ENCODE assay signal across 25 cellular contexts in the genomic region with DNA sequence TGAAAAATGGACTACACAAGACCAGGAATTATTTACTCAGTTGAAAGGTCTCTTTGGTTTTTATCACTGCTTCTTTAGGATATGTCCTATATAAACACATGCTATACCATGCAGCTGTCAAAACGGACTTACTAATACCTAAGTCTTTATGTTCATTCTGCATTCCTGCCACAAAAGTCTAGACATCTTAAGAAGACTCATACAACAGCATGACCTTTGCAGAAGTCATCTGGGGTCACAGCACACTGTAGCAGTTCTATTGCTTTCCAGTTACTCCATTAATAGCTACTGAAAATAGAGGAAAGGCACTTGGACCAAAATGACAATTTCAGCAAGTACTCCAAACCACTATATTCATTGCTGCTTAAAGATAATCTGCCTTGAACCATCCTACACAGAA.
"Had no signal": no experiment of that assay in that cellular context is flagged by ENCODE, and none has a peak within 500 bp of the region (broad histone marks: within the 10 kb centered on the region; RNA-seq: fewer than 3 reads in every experiment).

No MANE protein-coding gene starts in this region.

- H3K27me3 ChIP-seq: esophagus squamous epithelium, suprapubic skin, tibial nerve had no signal

- DNase-seq: activated B cell treated with CpG ODN at 0.5 μM for 24 hours; activated CD4-positive, alpha-beta T cell treated with anti-CD3 and anti-CD28 coated beads, Interleukin-2, amount 50 U/mL, for 1 hour; activated CD8-positive, alpha-beta T cell treated with anti-CD3 and anti-CD28 coated beads for 36 hours; activated gamma-delta T cell treated with Interleukin-2 at 50 U/mL for 16 hours; activated naive CD4-positive, alpha-beta T cell treated with anti-CD3 and anti-CD28 coated beads, Interleukin-2, amount 50 U/mL, for 16 hours; activated T-cell treated with anti-CD3 and anti-CD28 coated beads, Interleukin-2, amount 50 U/mL, for 4 hours; amniotic stem cell; effector CD8-positive, alpha-beta T cell; esophagus squamous epithelium; hypothalamus; immature natural killer cell; mesendoderm; mucosa of descending colon; posterior cingulate gyrus; stimulated activated CD4-positive, alpha-beta T cell treated with anti-CD3 and anti-CD28 coated beads, Interleukin-15, amount 100 ng/mL, for 24 hours; stimulated activated CD4-positive, alpha-beta T cell treated with anti-CD3 and anti-CD28 coated beads, Interleukin-2, amount 100 ng/mL, for 24 hours; stimulated activated naive B cell treated with anti-CD40 and anti-IgM and Interleukin-4, amounts not matched to agents 10 μg/mL and 1 μg/mL and 100 μg/mL, for 72 hours; T-cell had no signal

- H3K4me1 ChIP-seq: esophagus squamous epithelium, suprapubic skin, tibial nerve had no signal

- H3K27ac Mint-ChIP-seq: activated B cell treated with CpG ODN at 0.5 μM for 24 hours; activated CD8-positive, alpha-beta T cell treated with anti-CD3 and anti-CD28 coated beads for 36 hours; activated T-helper 17 cell treated with anti-CD3 and anti-CD28 coated beads, Interleukin-2, amount 50 U/mL, for 72 hours; immature natural killer cell; nephron; stimulated activated naive B cell treated with anti-CD40 and anti-IgM and Interleukin-4, amounts not matched to agents 10 μg/mL and 1 μg/mL and 100 μg/mL, for 72 hours; T-cell had no signal

- H3K4me1 Mint-ChIP-seq: activated B cell treated with CpG ODN at 0.5 μM for 24 hours; activated T-helper 17 cell treated with anti-CD3 and anti-CD28 coated beads, Interleukin-2, amount 50 U/mL, for 72 hours; central memory CD8-positive, alpha-beta T cell; immature natural killer cell; stimulated activated naive B cell treated with anti-CD40 and anti-IgM and Interleukin-4, amounts not matched to agents 10 μg/mL and 1 μg/mL and 100 μg/mL, for 72 hours; T-cell had no signal

- H3K9me3 ChIP-seq: esophagus squamous epithelium, mucosa of descending colon, suprapubic skin, tibial nerve had no signal

- ATAC-seq: activated CD8-positive, alpha-beta T cell treated with anti-CD3 and anti-CD28 coated beads for 36 hours; activated T-cell treated with anti-CD3 and anti-CD28 coated beads, Interleukin-2, amount 50 U/mL, for 4 hours; activated T-helper 17 cell treated with anti-CD3 and anti-CD28 coated beads, Interleukin-2, amount 50 U/mL, for 72 hours; mucosa of descending colon; stimulated activated naive B cell treated with anti-CD40 and anti-IgM and Interleukin-4, amounts not matched to agents 10 μg/mL and 1 μg/mL and 100 μg/mL, for 72 hours; T-cell had no signal

- H3K4me3 Mint-ChIP-seq: activated B cell treated with CpG ODN at 0.5 μM for 24 hours; activated CD8-positive, alpha-beta T cell treated with anti-CD3 and anti-CD28 coated beads for 36 hours; activated T-cell treated with anti-CD3 and anti-CD28 coated beads, Interleukin-2, amount 50 U/mL, for 4 hours; activated T-helper 17 cell treated with anti-CD3 and anti-CD28 coated beads, Interleukin-2, amount 50 U/mL, for 72 hours; central memory CD8-positive, alpha-beta T cell; immature natural killer cell; nephron; stimulated activated naive B cell treated with anti-CD40 and anti-IgM and Interleukin-4, amounts not matched to agents 10 μg/mL and 1 μg/mL and 100 μg/mL, for 72 hours; T-cell had no signal

- H3K27ac ChIP-seq: epithelial cell of prostate, esophagus squamous epithelium, suprapubic skin, tibial nerve had no signal

- H3K4me3 ChIP-seq: esophagus squamous epithelium, lung, mucosa of descending colon, suprapubic skin, tibial nerve had no signal

- H3K27me3 Mint-ChIP-seq: activated B cell treated with CpG ODN at 0.5 μM for 24 hours; activated CD8-positive, alpha-beta T cell treated with anti-CD3 and anti-CD28 coated beads for 36 hours; activated T-helper 17 cell treated with anti-CD3 and anti-CD28 coated beads, Interleukin-2, amount 50 U/mL, for 72 hours; central memory CD8-positive, alpha-beta T cell; stimulated activated naive B cell treated with anti-CD40 and anti-IgM and Interleukin-4, amounts not matched to agents 10 μg/mL and 1 μg/mL and 100 μg/mL, for 72 hours; T-cell had no signal

- H3K9me3 Mint-ChIP-seq: activated B cell treated with CpG ODN at 0.5 μM for 24 hours; activated CD8-positive, alpha-beta T cell treated with anti-CD3 and anti-CD28 coated beads for 36 hours; activated T-cell treated with anti-CD3 and anti-CD28 coated beads, Interleukin-2, amount 50 U/mL, for 4 hours; activated T-helper 17 cell treated with anti-CD3 and anti-CD28 coated beads, Interleukin-2, amount 50 U/mL, for 72 hours; central memory CD8-positive, alpha-beta T cell; immature natural killer cell; nephron; stimulated activated naive B cell treated with anti-CD40 and anti-IgM and Interleukin-4, amounts not matched to agents 10 μg/mL and 1 μg/mL and 100 μg/mL, for 72 hours; T-cell had no signal
